Comparison of ENCODE assay signal across 25 cellular contexts in genomic region chr20:24702501-24703283, GRCh38.
A peak's percentile ranks its signal among the peaks of the same experiment; 100 is the strongest.
DNase-seq lines count a peak whose midpoint lies in the region; TF ChIP-seq lines count a peak whose summit lies in the region.
"Had no signal": no experiment of that assay in that cellular context is flagged by ENCODE, and none has a peak within 500 bp of the region (broad histone marks: within the 10 kb centered on the region; RNA-seq: fewer than 3 reads in every experiment).

No MANE protein-coding gene starts in this region.

- H3K27me3 Mint-ChIP-seq in osteocyte (ENCODE audit: unreplicated experiment) = peaks cover 16% of the 10 kb centered on the region

- peak; percentile 35 for DNase-seq in activated CD8-positive, alpha-beta memory T cell treated with anti-CD3 and anti-CD28 coated beads for 24 hours
- no peak for DNase-seq in activated CD8-positive, alpha-beta memory T cell treated with anti-CD3 and anti-CD28 coated beads, Interleukin-2, amount 50 U/mL, for 48 hours
- peak; percentile 43 for DNase-seq in islet precursor cell
- DNase-seq in osteocyte (ENCODE audit: extremely low spot score, unreplicated experiment) = peak; percentile 78
- DNase-seq in ureter (ENCODE audit: low spot score) = peak; percentile 24
- no peak for DNase-seq in ecto neural progenitor cell (ENCODE audit: low spot score)
- DNase-seq in SIG-M5 (lab: John Stamatoyannopoulos, UW) = no peak
- DNase-seq in NCI-H128 (lab: John Stamatoyannopoulos, UW; ENCODE audit: unreplicated experiment) = no peak
- DNase-seq: 8988T; ACHN; BE2C; CD8-positive, alpha-beta memory T cell; DMS 273 treated with DMSO at 0.1 percent for 48 hours; DMS79; GF-D8; HCEC 1CT; NCI-H1092; NCI-H146; NCI-H1930; NCI-H2107; NCI-H524; NCI-H748 treated with DMSO at 0.1 percent for 48 hours; SJCRH30 had no signal

- no peaks in the 10 kb centered on the region for H3K9me3 Mint-ChIP-seq in osteocyte (ENCODE audit: unreplicated experiment)
- H3K9me3 Mint-ChIP-seq: CD14-positive monocyte; CD8-positive, alpha-beta memory T cell; GM23338 had no signal

- H3K4me1 Mint-ChIP-seq in osteocyte (ENCODE audit: unreplicated experiment) = no peaks in the 10 kb centered on the region
- H3K4me1 Mint-ChIP-seq: CD14-positive monocyte; CD8-positive, alpha-beta memory T cell; GM23338 had no signal

- H3K27ac Mint-ChIP-seq in osteocyte (ENCODE audit: unreplicated experiment) = no peak overlapping the region
- H3K27ac Mint-ChIP-seq: CD14-positive monocyte; CD8-positive, alpha-beta memory T cell; GM23338 had no signal

- no peak for TF ChIP-seq CTCF in osteocyte (IDR thresholded peaks at IDR 0.05)

- H3K36me3 Mint-ChIP-seq in osteocyte (ENCODE audit: unreplicated experiment) = no peaks in the 10 kb centered on the region
- H3K36me3 Mint-ChIP-seq: CD14-positive monocyte; CD8-positive, alpha-beta memory T cell had no signal

- H3K4me3 Mint-ChIP-seq in osteocyte (ENCODE audit: unreplicated experiment) = no peak overlapping the region
- H3K4me3 Mint-ChIP-seq: CD14-positive monocyte; CD8-positive, alpha-beta memory T cell; GM23338 had no signal

Comparison
In these comparisons a context has a peak if more than half of its experiments do, and no peak if none do; other contexts are left out.
1. DNase-seq: peak in activated CD8-positive, alpha-beta memory T cell treated with anti-CD3 and anti-CD28 coated beads for 24 hours (single experiment), islet precursor cell (single experiment), osteocyte (single experiment) and ureter (single experiment); none in activated CD8-positive, alpha-beta memory T cell treated with anti-CD3 and anti-CD28 coated beads, Interleukin-2, amount 50 U/mL, for 48 hours (single experiment), ecto neural progenitor cell (single experiment), SIG-M5 (single experiment) and NCI-H128 (single experiment).